Comparison of ENCODE assay signal across 25 cellular contexts in the genomic region with DNA sequence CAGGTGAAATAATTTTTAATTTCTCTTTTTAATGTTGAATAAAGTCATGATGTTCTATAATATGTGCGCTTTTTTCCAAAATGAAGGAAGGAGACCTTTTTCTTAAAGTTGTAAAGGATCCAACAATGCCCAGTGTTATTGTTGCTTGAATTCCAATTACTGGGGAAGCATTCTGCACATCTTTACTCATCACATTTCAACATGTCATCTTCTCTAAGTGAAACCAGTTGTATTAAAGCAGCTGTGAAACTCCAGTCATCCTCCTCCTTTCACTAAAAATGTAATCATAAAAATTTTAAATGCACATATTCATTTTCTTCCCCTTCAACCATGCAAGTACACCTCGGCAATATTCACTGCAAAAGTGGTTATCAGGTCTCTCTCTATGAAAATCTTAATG.
"Had no signal": no experiment of that assay in that cellular context is flagged by ENCODE, and none has a peak within 500 bp of the region (broad histone marks: within the 10 kb centered on the region; RNA-seq: fewer than 3 reads in every experiment).

No MANE protein-coding gene starts in this region.

- H3K4me3 ChIP-seq: esophagus squamous epithelium, gastroesophageal sphincter, heart left ventricle, left lung, neural progenitor cell, prostate gland, right atrium auricular region, testis, tibial artery had no signal

- H3K27me3 ChIP-seq: esophagus squamous epithelium, foreskin keratinocyte, gastroesophageal sphincter, heart left ventricle, left lung, neural progenitor cell, right atrium auricular region, testis, tibial artery had no signal

- H3K36me3 Mint-ChIP-seq: naive thymus-derived CD4-positive, alpha-beta T cell; stimulated activated memory B cell treated with anti-CD40 and anti-IgM and Interleukin-4, amounts not matched to agents 10 μg/mL and 1 μg/mL and 100 μg/mL, for 72 hours; type B pancreatic cell had no signal

- DNase-seq: cortex of kidney; effector memory CD8-positive, alpha-beta T cell; erythroblast; esophagus squamous epithelium; foreskin keratinocyte; heart left ventricle; hippocampal formation; left cardiac atrium; left lung; mammary epithelial cell; mesendoderm; midbrain; naive thymus-derived CD4-positive, alpha-beta T cell; stimulated activated CD4-positive, alpha-beta T cell treated with anti-CD3 and anti-CD28 coated beads, Interleukin-2, amount 100 ng/mL, for 24 hours; stimulated activated CD4-positive, alpha-beta T cell treated with anti-CD3 and anti-CD28 coated beads, Interleukin-4, amount 100 ng/mL, for 24 hours; stimulated activated naive CD8-positive, alpha-beta T cell treated with anti-CD3 and anti-CD28 coated beads, Interleukin-15, Interleukin-2, amounts not matched to agents 100 U/mL and 50 U/mL, for 24 hours; substantia nigra; testis; tibial artery had no signal

- H3K9me3 Mint-ChIP-seq: neural progenitor cell; stimulated activated memory B cell treated with anti-CD40 and anti-IgM and Interleukin-4, amounts not matched to agents 10 μg/mL and 1 μg/mL and 100 μg/mL, for 72 hours had no signal

- H3K4me3 Mint-ChIP-seq: effector memory CD8-positive, alpha-beta T cell; naive thymus-derived CD4-positive, alpha-beta T cell; neural progenitor cell; stimulated activated memory B cell treated with anti-CD40 and anti-IgM and Interleukin-4, amounts not matched to agents 10 μg/mL and 1 μg/mL and 100 μg/mL, for 72 hours; type B pancreatic cell had no signal

- H3K4me2 ChIP-seq: neural progenitor cell had no signal

- H3K27ac Mint-ChIP-seq: effector memory CD8-positive, alpha-beta T cell; naive thymus-derived CD4-positive, alpha-beta T cell; neural progenitor cell; stimulated activated memory B cell treated with anti-CD40 and anti-IgM and Interleukin-4, amounts not matched to agents 10 μg/mL and 1 μg/mL and 100 μg/mL, for 72 hours; type B pancreatic cell had no signal

- H2AFZ ChIP-seq: neural progenitor cell had no signal

- H3K4me1 Mint-ChIP-seq: naive thymus-derived CD4-positive, alpha-beta T cell; stimulated activated memory B cell treated with anti-CD40 and anti-IgM and Interleukin-4, amounts not matched to agents 10 μg/mL and 1 μg/mL and 100 μg/mL, for 72 hours had no signal

- H3K27ac ChIP-seq: esophagus squamous epithelium, foreskin keratinocyte, gastroesophageal sphincter, heart left ventricle, left lung, neural progenitor cell, prostate gland, right atrium auricular region, testis, tibial artery had no signal

- H3K4me1 ChIP-seq: esophagus squamous epithelium, foreskin keratinocyte, gastroesophageal sphincter, heart left ventricle, left lung, prostate gland, right atrium auricular region, testis, tibial artery had no signal

- H3K36me3 ChIP-seq: esophagus squamous epithelium, gastroesophageal sphincter, heart left ventricle, left lung, neural progenitor cell, prostate gland, right atrium auricular region, tibial artery had no signal

- H3K9me3 ChIP-seq: esophagus squamous epithelium, gastroesophageal sphincter, heart left ventricle, left lung, prostate gland, right atrium auricular region, testis, tibial artery had no signal

- H3K27me3 Mint-ChIP-seq: effector memory CD8-positive, alpha-beta T cell; stimulated activated memory B cell treated with anti-CD40 and anti-IgM and Interleukin-4, amounts not matched to agents 10 μg/mL and 1 μg/mL and 100 μg/mL, for 72 hours; type B pancreatic cell had no signal

- H3K9ac ChIP-seq: neural progenitor cell had no signal
